Comparison of ENCODE assay signal across 17 cellular contexts in genomic region chr9:8899541-8899940, GRCh38.
DNase-seq lines count a peak whose midpoint lies in the region; ATAC-seq and TF ChIP-seq lines count a peak whose summit lies in the region.
"Had no signal": no experiment of that assay in that cellular context is flagged by ENCODE, and none has a peak within 500 bp of the region (broad histone marks: within the 10 kb centered on the region; RNA-seq: fewer than 3 reads in every experiment).

No MANE protein-coding gene starts in this region.

- H3K23ac ChIP-seq in neuronal stem cell (ENCODE audit: low read depth, low read length, poor library complexity): no peak overlapping the region

- ATAC-seq in right cardiac atrium: no peak
- ATAC-seq: GM23338 had no signal

- no peak overlapping the region for H2BK120ac ChIP-seq in neuronal stem cell (ENCODE audit: low read depth, low read length)

- H3K79me1 ChIP-seq in neuronal stem cell (ENCODE audit: low read depth, low read length): no peaks in the 10 kb centered on the region

- no peak overlapping the region for H4K91ac ChIP-seq in neuronal stem cell (ENCODE audit: low read depth, low read length, poor library complexity)

- H4K8ac ChIP-seq in neuronal stem cell (ENCODE audit: low read depth, low read length): no peak overlapping the region

- H3K27me3 ChIP-seq in neuronal stem cell (ENCODE audit: control insufficient read depth in 3 of 3, insufficient read depth in 3 of 3, low read depth in 1 of 3, low read length in 3 of 3) (no peaks in the 10 kb centered on the region), right cardiac atrium (ENCODE audit: control insufficient read depth, insufficient read depth) (peaks cover 2% of the 10 kb centered on the region)

- no peak overlapping the region for H3K9ac ChIP-seq in neuronal stem cell (ENCODE audit: low read depth, low read length, poor library complexity)

- no peak overlapping the region for H2BK5ac ChIP-seq in neuronal stem cell (ENCODE audit: low read length)

- no peaks in the 10 kb centered on the region for H3K36me3 ChIP-seq in neuronal stem cell (replicated peaks in 1 of 2; ENCODE audit: control insufficient read depth in 2 of 2, insufficient read depth in 2 of 2, low read length in 2 of 2)

- H3K4me1 ChIP-seq in neuronal stem cell (ENCODE audit: control insufficient read depth in 2 of 2, insufficient read depth in 1 of 2, low read depth in 1 of 2, low read length in 2 of 2): peaks cover 0 to 2% of the 10 kb centered on the region in 2 donors
- H3K4me1 ChIP-seq in right cardiac atrium (ENCODE audit: control insufficient read depth, insufficient read depth, low read length): no peaks in the 10 kb centered on the region

- H2BK15ac ChIP-seq in neuronal stem cell (ENCODE audit: low read length): no peak overlapping the region

- H3K27ac ChIP-seq in neuronal stem cell (replicated peaks; ENCODE audit: low read length) (no peak overlapping the region), right cardiac atrium (ENCODE audit: low read length) (no peak overlapping the region)

- H3K4me3 ChIP-seq in epithelial cell of esophagus (ENCODE audit: low read length) (no peak overlapping the region), neuronal stem cell (ENCODE audit: low read length in 2 of 2) (no peak overlapping the region), right cardiac atrium (ENCODE audit: low read length) (no peak overlapping the region)
- H3K4me3 ChIP-seq: GM23338 had no signal

- no peak overlapping the region for H3K4me2 ChIP-seq in neuronal stem cell (ENCODE audit: insufficient read depth, low read length, poor library complexity, severe bottlenecking)
- H3K4me2 ChIP-seq: GM23338 had no signal

- no peak overlapping the region for H3K4ac ChIP-seq in neuronal stem cell (ENCODE audit: low read length)

- no CpG with 5 or more reads among the region's 5 CpGs for WGBS in neuronal stem cell (ENCODE audit: extremely low coverage in 2 of 2, insufficient read length in 2 of 2, insufficient replicate concordance in 1 of 2), 2 donors
- WGBS in right cardiac atrium: 71% methylated on average over 5 of the region's 5 CpGs

- intact Hi-C loops in right cardiac atrium (cut with DNase I): loop anchor here in 3 of 4 donors (10.0 kb wide), 2 partner anchors 405 to 415 kb away; no protein-coding TSS in a partner anchor

- no peak for TF ChIP-seq CTCF in epithelial cell of esophagus (IDR thresholded peaks at IDR 0.05; ENCODE audit: insufficient read depth, low read depth, low read length, missing control alignments)

- no peak overlapping the region for H2BK12ac ChIP-seq in neuronal stem cell (ENCODE audit: low read length)

- H2AK5ac ChIP-seq in neuronal stem cell (ENCODE audit: low read depth, low read length): no peak overlapping the region

- DNase-seq in MV-4-11 (lab: John Stamatoyannopoulos, UW) (peak; percentile 89), SKM-1 treated with dmso at 0.1 percent for 144 hours (lab: John Stamatoyannopoulos, UW; ENCODE audit: unreplicated experiment) (peak; percentile 24), epithelial cell of esophagus (ENCODE audit: low read depth) (peak; percentile 41), neuronal stem cell (ENCODE audit: low spot score) (no peak), amniotic stem cell (lab: John Stamatoyannopoulos, UW) (no peak), right cardiac atrium (no peak)
- DNase-seq in activated CD8-positive, alpha-beta memory T cell treated with anti-CD3 and anti-CD28 coated beads, Interleukin-2, amount 50 U/mL, for 4 hours: no peak
- DNase-seq: C1 segment of cervical spinal cord; Calu3; CD4-positive, alpha-beta memory T cell; COR-L47; DMS53; DMS79 treated with DMSO at 0.1 percent for 48 hours; GF-D8; H7; HCEC 1CT had no signal

- H3K18ac ChIP-seq in neuronal stem cell (ENCODE audit: low read length): no peak overlapping the region

- H3K9me3 ChIP-seq in neuronal stem cell (replicated peaks in 1 of 2; ENCODE audit: control insufficient read depth in 2 of 2, insufficient read depth in 1 of 2, low read depth in 1 of 2, low read length in 2 of 2) (no peaks in the 10 kb centered on the region), right cardiac atrium (ENCODE audit: control insufficient read depth, low read length) (no peaks in the 10 kb centered on the region)

- no peak overlapping the region for H3K14ac ChIP-seq in neuronal stem cell (ENCODE audit: low read length)

- peak overlapping the region; percentile 8 for H2AFZ ChIP-seq in neuronal stem cell (ENCODE audit: low read length)
- H2AFZ ChIP-seq: GM23338 had no signal

Comparison
In these comparisons a context has a peak if more than half of its experiments do, and no peak if none do; other contexts are left out.
1. DNase-seq: peak in MV-4-11 (single experiment), SKM-1 treated with dmso at 0.1 percent for 144 hours (single experiment) and epithelial cell of esophagus (single experiment); none in neuronal stem cell (single experiment), amniotic stem cell (single experiment), right cardiac atrium (0 of 3) and activated CD8-positive, alpha-beta memory T cell treated with anti-CD3 and anti-CD28 coated beads, Interleukin-2, amount 50 U/mL, for 4 hours (single experiment).